1 cellular context compared by ENCODE assay signal in the genomic region with DNA sequence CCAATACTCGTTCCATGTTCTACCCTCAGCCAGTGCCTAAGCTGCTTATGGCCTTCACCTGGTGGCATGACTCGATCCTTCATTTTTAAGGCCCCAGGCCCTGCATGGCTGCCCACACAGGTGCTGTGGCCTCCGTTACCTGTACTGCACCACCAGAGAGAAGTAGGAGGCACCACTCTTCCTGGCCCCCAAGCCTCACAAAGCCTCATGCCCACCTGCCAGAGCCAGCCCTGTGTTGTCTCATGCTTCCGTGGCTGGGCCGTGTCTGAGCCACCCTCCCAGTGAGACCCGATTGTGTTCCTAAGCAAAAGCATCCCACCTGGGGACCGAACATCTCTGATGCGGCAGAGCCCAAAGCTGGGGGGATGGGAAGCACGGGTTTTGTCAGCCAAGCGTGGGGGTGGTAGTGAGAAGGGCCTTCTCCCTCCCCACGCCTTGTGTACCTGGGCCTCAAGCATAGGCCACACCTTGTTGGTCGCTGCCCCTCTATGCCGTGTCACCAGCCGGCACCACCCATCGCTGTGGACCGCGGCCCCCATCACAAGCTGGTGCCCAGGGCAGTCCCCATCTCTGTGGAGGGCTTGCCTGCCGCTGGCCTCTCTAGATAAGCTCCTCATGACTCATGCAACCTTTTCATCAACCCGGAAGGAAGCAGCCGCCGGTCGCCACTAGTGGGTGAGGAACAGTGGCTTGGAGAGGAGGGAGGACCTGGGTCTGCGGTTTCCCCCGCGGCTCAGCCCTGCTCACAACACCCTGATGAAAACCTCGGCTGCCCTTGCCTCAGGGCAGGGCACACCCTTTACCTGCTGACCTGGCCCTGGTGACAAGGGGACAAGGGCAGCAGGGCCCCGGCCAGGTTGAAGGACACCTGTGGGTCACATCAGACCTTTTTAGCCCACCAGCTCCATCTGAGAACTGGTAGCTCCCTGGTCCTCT.
TF ChIP-seq lines count a peak whose summit lies in the region.

No MANE protein-coding gene starts in this region.

TF ChIP-seq in SK-N-SH, 30 proteins besides CTCF, POLR2A, EP300 and RAD21:
- TF ChIP-seq ELF1 (IDR thresholded peaks at IDR 0.05): peak; percentile 87
- no peak for TF ChIP-seq GATA2 (CRISPR knock-in tag; IDR thresholded peaks at IDR 0.05)
- TF ChIP-seq FOXJ3 (CRISPR knock-in tag; IDR thresholded peaks at IDR 0.05): no peak
- TF ChIP-seq GABPA (IDR thresholded peaks at IDR 0.05; ENCODE audit: low read depth): peak; percentile 38; the same call in 1 of the 2 replicates
- no peak for TF ChIP-seq RFX5 (IDR thresholded peaks at IDR 0.05; ENCODE audit: low read length)
- peak; percentile 58; the same call in 1 of the 2 replicates for TF ChIP-seq POLR2AphosphoS5 (IDR thresholded peaks at IDR 0.05; ENCODE audit: low read depth, low read length)
- TF ChIP-seq, protein P1, sequence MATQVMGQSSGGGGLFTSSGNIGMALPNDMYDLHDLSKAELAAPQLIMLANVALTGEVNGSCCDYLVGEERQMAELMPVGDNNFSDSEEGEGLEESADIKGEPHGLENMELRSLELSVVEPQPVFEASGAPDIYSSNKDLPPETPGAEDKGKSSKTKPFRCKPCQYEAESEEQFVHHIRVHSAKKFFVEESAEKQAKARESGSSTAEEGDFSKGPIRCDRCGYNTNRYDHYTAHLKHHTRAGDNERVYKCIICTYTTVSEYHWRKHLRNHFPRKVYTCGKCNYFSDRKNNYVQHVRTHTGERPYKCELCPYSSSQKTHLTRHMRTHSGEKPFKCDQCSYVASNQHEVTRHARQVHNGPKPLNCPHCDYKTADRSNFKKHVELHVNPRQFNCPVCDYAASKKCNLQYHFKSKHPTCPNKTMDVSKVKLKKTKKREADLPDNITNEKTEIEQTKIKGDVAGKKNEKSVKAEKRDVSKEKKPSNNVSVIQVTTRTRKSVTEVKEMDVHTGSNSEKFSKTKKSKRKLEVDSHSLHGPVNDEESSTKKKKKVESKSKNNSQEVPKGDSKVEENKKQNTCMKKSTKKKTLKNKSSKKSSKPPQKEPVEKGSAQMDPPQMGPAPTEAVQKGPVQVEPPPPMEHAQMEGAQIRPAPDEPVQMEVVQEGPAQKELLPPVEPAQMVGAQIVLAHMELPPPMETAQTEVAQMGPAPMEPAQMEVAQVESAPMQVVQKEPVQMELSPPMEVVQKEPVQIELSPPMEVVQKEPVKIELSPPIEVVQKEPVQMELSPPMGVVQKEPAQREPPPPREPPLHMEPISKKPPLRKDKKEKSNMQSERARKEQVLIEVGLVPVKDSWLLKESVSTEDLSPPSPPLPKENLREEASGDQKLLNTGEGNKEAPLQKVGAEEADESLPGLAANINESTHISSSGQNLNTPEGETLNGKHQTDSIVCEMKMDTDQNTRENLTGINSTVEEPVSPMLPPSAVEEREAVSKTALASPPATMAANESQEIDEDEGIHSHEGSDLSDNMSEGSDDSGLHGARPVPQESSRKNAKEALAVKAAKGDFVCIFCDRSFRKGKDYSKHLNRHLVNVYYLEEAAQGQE (IDR thresholded peaks at IDR 0.05; ENCODE audit: low read depth, low read length): 0 out of 2 replicates have a peak, but pooled peaks have one; percentile 3
- TF ChIP-seq JUND (IDR thresholded peaks at IDR 0.05): peak; percentile 33; the same call in 1 of the 2 replicates
- TF ChIP-seq FOSL2 (IDR thresholded peaks at IDR 0.05; ENCODE audit: borderline replicate concordance, low read depth): peak; percentile 65; the same call in 1 of the 2 replicates
- peak; percentile 29; the same call in 1 of the 2 replicates for TF ChIP-seq TAF1 (IDR thresholded peaks at IDR 0.05; ENCODE audit: borderline replicate concordance, low read depth, low read length)
- TF ChIP-seq SIN3A (IDR thresholded peaks at IDR 0.05; ENCODE audit: borderline replicate concordance, low read depth, low read length): no peak
- TF ChIP-seq CHD2 (IDR thresholded peaks at IDR 0.05; ENCODE audit: low read length, partially characterized antibody): no peak
- TF ChIP-seq NFIC (IDR thresholded peaks at IDR 0.05; ENCODE audit: borderline replicate concordance): no peak
- no peak for TF ChIP-seq SMC3 (IDR thresholded peaks at IDR 0.05; ENCODE audit: low read depth, low read length)
- TF ChIP-seq, protein P2, sequence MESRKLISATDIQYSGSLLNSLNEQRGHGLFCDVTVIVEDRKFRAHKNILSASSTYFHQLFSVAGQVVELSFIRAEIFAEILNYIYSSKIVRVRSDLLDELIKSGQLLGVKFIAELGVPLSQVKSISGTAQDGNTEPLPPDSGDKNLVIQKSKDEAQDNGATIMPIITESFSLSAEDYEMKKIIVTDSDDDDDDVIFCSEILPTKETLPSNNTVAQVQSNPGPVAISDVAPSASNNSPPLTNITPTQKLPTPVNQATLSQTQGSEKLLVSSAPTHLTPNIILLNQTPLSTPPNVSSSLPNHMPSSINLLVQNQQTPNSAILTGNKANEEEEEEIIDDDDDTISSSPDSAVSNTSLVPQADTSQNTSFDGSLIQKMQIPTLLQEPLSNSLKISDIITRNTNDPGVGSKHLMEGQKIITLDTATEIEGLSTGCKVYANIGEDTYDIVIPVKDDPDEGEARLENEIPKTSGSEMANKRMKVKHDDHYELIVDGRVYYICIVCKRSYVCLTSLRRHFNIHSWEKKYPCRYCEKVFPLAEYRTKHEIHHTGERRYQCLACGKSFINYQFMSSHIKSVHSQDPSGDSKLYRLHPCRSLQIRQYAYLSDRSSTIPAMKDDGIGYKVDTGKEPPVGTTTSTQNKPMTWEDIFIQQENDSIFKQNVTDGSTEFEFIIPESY (IDR thresholded peaks at IDR 0.05; ENCODE audit: borderline replicate concordance, low read depth): no peak
- TF ChIP-seq MXI1 (IDR thresholded peaks at IDR 0.05; ENCODE audit: low read depth, low read length): no peak
- no peak for TF ChIP-seq MEF2A (IDR thresholded peaks at IDR 0.05; ENCODE audit: borderline replicate concordance, low read depth)
- no peak for TF ChIP-seq NRF1 (IDR thresholded peaks at IDR 0.05; ENCODE audit: low read depth, low read length)
